In genomic region chr4:150960079-150960478, GRCh38 we compare ENCODE assay signal across 8 cellular contexts. TPM values are rescaled to one million over a fixed set of nuclear protein-coding genes. Genes with fewer than 3 reads are reported as not detected.
A peak's percentile ranks its signal among the peaks of the same experiment; 100 is the strongest.
DNase-seq lines count a peak whose midpoint lies in the region; ATAC-seq, FAIRE-seq and TF ChIP-seq lines count a peak whose summit lies in the region.

No MANE protein-coding gene starts in this region.

- no peak for ATAC-seq in HG02588 (IDR thresholded peaks at IDR 0.05; ENCODE audit: unreplicated experiment)

- H3K4me3 ChIP-seq in LNCaP clone FGC (ENCODE audit: low read depth, low read length) (no peak overlapping the region), cardiac fibroblast (replicated peaks in 1 of 2; ENCODE audit: low read depth in 2 of 2, low read length in 2 of 2) (no peak overlapping the region)

- TF ChIP-seq CTCF in LNCaP clone FGC (IDR thresholded peaks at IDR 0.05; ENCODE audit: control insufficient read depth, extremely low read depth, insufficient read depth), result peak; percentile 44
- peak; percentile 65 for TF ChIP-seq CTCF in cardiac fibroblast (IDR thresholded peaks at IDR 0.05; ENCODE audit: low read depth, low read length)

- no peak for FAIRE-seq in GM19239 (lab: Jason Lieb, UNC)

- DNase-seq in EH (ENCODE audit: low read depth), result peak; percentile 48
- no peak for DNase-seq in LNCaP clone FGC (ENCODE audit: low read depth)
- peak; percentile 53 to 69 for DNase-seq in cardiac fibroblast (ENCODE audit: low read depth in 2 of 2)
- peak; percentile 63 to 67 for DNase-seq in lung microvascular endothelial cell (ENCODE audit: low read depth in 2 of 2)
- no peak for DNase-seq in islet precursor cell
- no peak for DNase-seq in GM19239 (ENCODE audit: insufficient read length, low spot score)
- no peak for DNase-seq in posterior vena cava (ENCODE audit: low spot score)

- intact Hi-C loops in posterior vena cava (cut with DNase I), result no loop called here

RNA-seq across cellular contexts. Expression of gene LRBA, which starts 55.0 kb away (rescaled TPM):
- total RNA-seq in lung microvascular endothelial cell (31.0 and 37.9 TPM in 2 replicates), posterior vena cava (10 to 100 TPM; 21.0 to 23.0 TPM)

Comparison
In these comparisons a context has a peak if more than half of its experiments do, and no peak if none do; other contexts are left out.
1. DNase-seq: peak in EH (single experiment), cardiac fibroblast (2 of 2) and lung microvascular endothelial cell (2 of 2); none in LNCaP clone FGC (single experiment), islet precursor cell (single experiment), GM19239 (single experiment) and posterior vena cava (single experiment).